In genomic region chr2:176984987-176985386, GRCh38 we compare ENCODE assay signal across 18 cellular contexts.
"Had no signal": no experiment of that assay in that cellular context is flagged by ENCODE, and none has a peak within 500 bp of the region (broad histone marks: within the 10 kb centered on the region; RNA-seq: fewer than 3 reads in every experiment).

No MANE protein-coding gene starts in this region.

- DNase-seq: KBM-7, MV-4-11, NCI-H1048, NCI-H1105, NCI-H1417, NCI-H1436 treated with DMSO at 0.1 percent for 48 hours, NCI-H1694, NCI-H1930, NCI-H2081, NCI-H2107, NCI-H2227 treated with DMSO at 0.1 percent for 48 hours, NCI-H524, NCI-H526 treated with DMSO at 0.1 percent for 48 hours, NCI-H774, RPMI8226, SHP77, T-helper 1 cell had no signal

- ATAC-seq: SK-N-SH treated with all-trans-retinoic acid at 6 μM for 48 hours had no signal
